Comparison of ENCODE assay signal across 1 cellular context in the genomic region with DNA sequence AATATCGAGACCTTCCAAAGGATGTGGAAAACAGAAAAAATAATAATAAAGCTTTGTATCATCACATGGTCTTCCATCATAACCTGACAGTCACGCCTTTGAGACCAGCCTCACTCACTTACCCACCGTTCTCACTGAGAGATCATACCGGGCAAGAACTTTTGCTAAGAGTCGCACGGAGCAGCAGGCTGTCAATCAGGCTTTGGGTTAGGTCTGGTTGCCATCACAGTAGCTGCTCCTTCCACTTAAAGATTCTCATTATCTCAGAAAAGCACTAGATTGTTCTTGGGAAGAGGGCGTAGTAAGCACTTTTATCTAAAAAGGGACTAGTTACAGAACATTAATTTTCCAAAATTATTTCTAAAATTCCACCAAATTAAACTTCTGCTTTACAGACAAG.
TF ChIP-seq lines count a peak whose summit lies in the region.

No MANE protein-coding gene starts in this region.

TF ChIP-seq in HepG2, 621 proteins besides CTCF, POLR2A, EP300 and RAD21 (continued from another document):
- TF ChIP-seq, protein P1, sequence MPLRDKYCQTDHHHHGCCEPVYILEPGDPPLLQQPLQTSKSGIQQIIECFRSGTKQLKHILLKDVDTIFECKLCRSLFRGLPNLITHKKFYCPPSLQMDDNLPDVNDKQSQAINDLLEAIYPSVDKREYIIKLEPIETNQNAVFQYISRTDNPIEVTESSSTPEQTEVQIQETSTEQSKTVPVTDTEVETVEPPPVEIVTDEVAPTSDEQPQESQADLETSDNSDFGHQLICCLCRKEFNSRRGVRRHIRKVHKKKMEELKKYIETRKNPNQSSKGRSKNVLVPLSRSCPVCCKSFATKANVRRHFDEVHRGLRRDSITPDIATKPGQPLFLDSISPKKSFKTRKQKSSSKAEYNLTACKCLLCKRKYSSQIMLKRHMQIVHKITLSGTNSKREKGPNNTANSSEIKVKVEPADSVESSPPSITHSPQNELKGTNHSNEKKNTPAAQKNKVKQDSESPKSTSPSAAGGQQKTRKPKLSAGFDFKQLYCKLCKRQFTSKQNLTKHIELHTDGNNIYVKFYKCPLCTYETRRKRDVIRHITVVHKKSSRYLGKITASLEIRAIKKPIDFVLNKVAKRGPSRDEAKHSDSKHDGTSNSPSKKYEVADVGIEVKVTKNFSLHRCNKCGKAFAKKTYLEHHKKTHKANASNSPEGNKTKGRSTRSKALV (CRISPR knock-in tag; IDR thresholded peaks at IDR 0.05), result 0 out of 2 replicates have a peak, but pooled peaks have one; percentile 23
- TF ChIP-seq KMT2A (CRISPR knock-in tag; IDR thresholded peaks at IDR 0.05) (peak; percentile 81), TEAD3 (CRISPR knock-in tag; optimal IDR thresholded peaks at IDR 0.05; ENCODE audit: borderline replicate concordance) (no peak), ZNF672 (CRISPR knock-in tag; IDR thresholded peaks at IDR 0.05) (no peak), POLR2G (IDR thresholded peaks at IDR 0.05; ENCODE audit: low read depth, low read length) (peak; percentile 70), RBFOX2 (IDR thresholded peaks at IDR 0.05; ENCODE audit: low read depth, low read length) (peak; percentile 14), CEBPB (IDR thresholded peaks at IDR 0.05; ENCODE audit: borderline replicate concordance, low read depth, low read length) (no peak), HOXA7 (CRISPR knock-in tag; IDR thresholded peaks at IDR 0.05) (no peak), PHF8 (CRISPR knock-in tag; IDR thresholded peaks at IDR 0.05) (0 out of 2 replicates have a peak, but pooled peaks have one; percentile 25), KDM5B (CRISPR knock-in tag; IDR thresholded peaks at IDR 0.05; ENCODE audit: borderline replicate concordance) (no peak), ZNF292 (CRISPR knock-in tag; IDR thresholded peaks at IDR 0.05; ENCODE audit: borderline replicate concordance, low read depth) (0 out of 2 replicates have a peak, but pooled peaks have one; percentile 23), SAP130 (CRISPR knock-in tag; IDR thresholded peaks at IDR 0.05; ENCODE audit: low read depth) (peak; percentile 43), ATRX (CRISPR knock-in tag; IDR thresholded peaks at IDR 0.05; ENCODE audit: borderline replicate concordance) (no peak)
- TF ChIP-seq, protein P2, sequence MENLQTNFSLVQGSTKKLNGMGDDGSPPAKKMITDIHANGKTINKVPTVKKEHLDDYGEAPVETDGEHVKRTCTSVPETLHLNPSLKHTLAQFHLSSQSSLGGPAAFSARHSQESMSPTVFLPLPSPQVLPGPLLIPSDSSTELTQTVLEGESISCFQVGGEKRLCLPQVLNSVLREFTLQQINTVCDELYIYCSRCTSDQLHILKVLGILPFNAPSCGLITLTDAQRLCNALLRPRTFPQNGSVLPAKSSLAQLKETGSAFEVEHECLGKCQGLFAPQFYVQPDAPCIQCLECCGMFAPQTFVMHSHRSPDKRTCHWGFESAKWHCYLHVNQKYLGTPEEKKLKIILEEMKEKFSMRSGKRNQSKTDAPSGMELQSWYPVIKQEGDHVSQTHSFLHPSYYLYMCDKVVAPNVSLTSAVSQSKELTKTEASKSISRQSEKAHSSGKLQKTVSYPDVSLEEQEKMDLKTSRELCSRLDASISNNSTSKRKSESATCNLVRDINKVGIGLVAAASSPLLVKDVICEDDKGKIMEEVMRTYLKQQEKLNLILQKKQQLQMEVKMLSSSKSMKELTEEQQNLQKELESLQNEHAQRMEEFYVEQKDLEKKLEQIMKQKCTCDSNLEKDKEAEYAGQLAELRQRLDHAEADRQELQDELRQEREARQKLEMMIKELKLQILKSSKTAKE (CRISPR knock-in tag; IDR thresholded peaks at IDR 0.05; ENCODE audit: borderline replicate concordance), result no peak
- TF ChIP-seq, protein P3, sequence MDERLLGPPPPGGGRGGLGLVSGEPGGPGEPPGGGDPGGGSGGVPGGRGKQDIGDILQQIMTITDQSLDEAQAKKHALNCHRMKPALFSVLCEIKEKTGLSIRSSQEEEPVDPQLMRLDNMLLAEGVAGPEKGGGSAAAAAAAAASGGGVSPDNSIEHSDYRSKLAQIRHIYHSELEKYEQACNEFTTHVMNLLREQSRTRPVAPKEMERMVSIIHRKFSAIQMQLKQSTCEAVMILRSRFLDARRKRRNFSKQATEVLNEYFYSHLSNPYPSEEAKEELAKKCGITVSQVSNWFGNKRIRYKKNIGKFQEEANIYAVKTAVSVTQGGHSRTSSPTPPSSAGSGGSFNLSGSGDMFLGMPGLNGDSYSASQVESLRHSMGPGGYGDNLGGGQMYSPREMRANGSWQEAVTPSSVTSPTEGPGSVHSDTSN (CRISPR knock-in tag; IDR thresholded peaks at IDR 0.05), result peak; percentile 81
